In genomic region chr1:208189183-208189582, GRCh38 we compare ENCODE assay signal across 1 cellular context.
TF ChIP-seq lines count a peak whose summit lies in the region.

No MANE protein-coding gene starts in this region.

TF ChIP-seq in SK-N-SH, 30 proteins besides CTCF, POLR2A, EP300 and RAD21 (continued from another document):
- TF ChIP-seq, protein P1, sequence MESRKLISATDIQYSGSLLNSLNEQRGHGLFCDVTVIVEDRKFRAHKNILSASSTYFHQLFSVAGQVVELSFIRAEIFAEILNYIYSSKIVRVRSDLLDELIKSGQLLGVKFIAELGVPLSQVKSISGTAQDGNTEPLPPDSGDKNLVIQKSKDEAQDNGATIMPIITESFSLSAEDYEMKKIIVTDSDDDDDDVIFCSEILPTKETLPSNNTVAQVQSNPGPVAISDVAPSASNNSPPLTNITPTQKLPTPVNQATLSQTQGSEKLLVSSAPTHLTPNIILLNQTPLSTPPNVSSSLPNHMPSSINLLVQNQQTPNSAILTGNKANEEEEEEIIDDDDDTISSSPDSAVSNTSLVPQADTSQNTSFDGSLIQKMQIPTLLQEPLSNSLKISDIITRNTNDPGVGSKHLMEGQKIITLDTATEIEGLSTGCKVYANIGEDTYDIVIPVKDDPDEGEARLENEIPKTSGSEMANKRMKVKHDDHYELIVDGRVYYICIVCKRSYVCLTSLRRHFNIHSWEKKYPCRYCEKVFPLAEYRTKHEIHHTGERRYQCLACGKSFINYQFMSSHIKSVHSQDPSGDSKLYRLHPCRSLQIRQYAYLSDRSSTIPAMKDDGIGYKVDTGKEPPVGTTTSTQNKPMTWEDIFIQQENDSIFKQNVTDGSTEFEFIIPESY (IDR thresholded peaks at IDR 0.05; ENCODE audit: borderline replicate concordance, low read depth), result no peak
- TF ChIP-seq TAF1 (IDR thresholded peaks at IDR 0.05; ENCODE audit: borderline replicate concordance, low read depth, low read length) (no peak), SIN3A (IDR thresholded peaks at IDR 0.05; ENCODE audit: borderline replicate concordance, low read depth, low read length) (no peak), CHD2 (IDR thresholded peaks at IDR 0.05; ENCODE audit: low read length, partially characterized antibody) (no peak)
TF ChIP-seq in SK-N-SH: peak in this region for 1.
